14 cellular contexts compared by ENCODE assay signal in genomic region chrX:153672531-153673397, GRCh38. TPM values are rescaled to one million over a fixed set of nuclear protein-coding genes. Genes with fewer than 3 reads are reported as not detected.
DNase-seq lines count a peak whose midpoint lies in the region; ATAC-seq, FAIRE-seq and TF ChIP-seq lines count a peak whose summit lies in the region.
"Had no signal": no experiment of that assay in that cellular context is flagged by ENCODE, and none has a peak within 500 bp of the region (broad histone marks: within the 10 kb centered on the region; RNA-seq: fewer than 3 reads in every experiment).

No MANE protein-coding gene starts in this region.

- H3F3A ChIP-seq in GM23248 (ENCODE audit: insufficient read depth): no peaks in the 10 kb centered on the region

- CTCF ChIA-PET in endothelial cell of umbilical vein (lab: Charles Lee): no interaction called here

- H3K9me3 ChIP-seq in endothelial cell of umbilical vein (replicated peaks; ENCODE audit: control insufficient read depth, insufficient read depth, low read length): no peaks in the 10 kb centered on the region
- H3K9me3 ChIP-seq in GM23248 (ENCODE audit: low read depth): no peaks in the 10 kb centered on the region
- H3K9me3 ChIP-seq: prostate gland had no signal

- H3K4me2 ChIP-seq in endothelial cell of umbilical vein (ENCODE audit: insufficient read depth, low read length) (no peak overlapping the region), GM23248 (ENCODE audit: unreplicated experiment) (no peak overlapping the region)

- POLR2A ChIA-PET in endothelial cell of umbilical vein (lab: Charles Lee): no interaction called here

- WGBS in GM23248 (ENCODE audit: low coverage in 1 of 2, low lambda C conversion rate in 2 of 2, missing lambda C conversion rate in 2 of 2), 2 experiments: 20 to 29% methylated on average over 12 to 48 of the region's 52 CpGs

- H3K4me1 ChIP-seq in endothelial cell of umbilical vein (ENCODE audit: control insufficient read depth, extremely low read depth, insufficient read depth, low read length) (no peaks in the 10 kb centered on the region), GM23248 (ENCODE audit: insufficient read depth) (no peaks in the 10 kb centered on the region)
- H3K4me1 ChIP-seq: prostate gland had no signal

- H3K79me2 ChIP-seq in endothelial cell of umbilical vein (ENCODE audit: control insufficient read depth, insufficient read depth, low read length) (no peaks in the 10 kb centered on the region), GM23248 (ENCODE audit: insufficient read depth) (no peaks in the 10 kb centered on the region)

- H4K20me1 ChIP-seq in endothelial cell of umbilical vein (replicated peaks; ENCODE audit: control insufficient read depth, extremely low read depth, insufficient read depth, low read length) (no peaks in the 10 kb centered on the region), GM23248 (ENCODE audit: insufficient read depth) (no peaks in the 10 kb centered on the region)

- FAIRE-seq in GM12891 (lab: Jason Lieb, UNC) (peak; percentile 5), endothelial cell of umbilical vein (lab: Jason Lieb, UNC) (no peak)

- no peak for TF ChIP-seq EP300 in Ishikawa (IDR thresholded peaks at IDR 0.05; ENCODE audit: borderline replicate concordance)

- H3K36me3 ChIP-seq in endothelial cell of umbilical vein (ENCODE audit: control insufficient read depth in 2 of 2, extremely low read depth in 1 of 2, insufficient read depth in 2 of 2, low read length in 2 of 2): no peaks in the 10 kb centered on the region
- H3K36me3 ChIP-seq in GM23248 (ENCODE audit: low read depth): no peaks in the 10 kb centered on the region
- H3K36me3 ChIP-seq: prostate gland had no signal

- intact Hi-C loops in endothelial cell of umbilical vein (cut with micrococcal nuclease): no loop called here
- intact Hi-C loops in posterior vena cava (cut with DNase I): no loop called here

- H3K9ac ChIP-seq in endothelial cell of umbilical vein (replicated peaks; ENCODE audit: extremely low read depth, insufficient read depth, low read length) (no peak overlapping the region), GM23248 (no peak overlapping the region)

- TF ChIP-seq RAD21 in Ishikawa (IDR thresholded peaks at IDR 0.05; ENCODE audit: low read depth): no peak

- H3K27ac ChIP-seq in endothelial cell of umbilical vein (ENCODE audit: insufficient read depth, low read depth, low read length) (no peak overlapping the region), GM23248 (no peak overlapping the region)
- H3K27ac ChIP-seq: prostate gland had no signal

- no peak for TF ChIP-seq CTCF in endothelial cell of umbilical vein (IDR thresholded peaks at IDR 0.05; ENCODE audit: extremely low read depth in 1 of 2, insufficient read depth in 1 of 2, low read depth in 1 of 2, low read length in 2 of 2)

- DNase-seq in GM12891 (ENCODE audit: insufficient read length, low spot score): no peak
- no peak for DNase-seq in endothelial cell of umbilical vein (ENCODE audit: low read depth, low spot score)
- peak; percentile 75 for DNase-seq in posterior vena cava (ENCODE audit: low spot score)
- DNase-seq in GM23248: no peak
- DNase-seq in HK-2 (ENCODE audit: unreplicated experiment): no peak
- DNase-seq: effector CD8-positive, alpha-beta T cell; foreskin melanocyte; NCI-H1694 treated with DMSO at 0.1 percent for 48 hours; T-helper 1 cell had no signal

- H3K27me3 ChIP-seq in endothelial cell of umbilical vein (ENCODE audit: control insufficient read depth in 2 of 2, insufficient read depth in 2 of 2, low read length in 2 of 2) (peaks cover 5 to 12% of the 10 kb centered on the region in 2 experiments), GM23248 (replicated peaks; ENCODE audit: insufficient read depth) (no peaks in the 10 kb centered on the region)

- H3K9me2 ChIP-seq in GM23248 (ENCODE audit: insufficient read depth): no peaks in the 10 kb centered on the region

- dilution Hi-C loops in endothelial cell of umbilical vein (cut with MboI; ENCODE audit: extremely low pct_ligation_motif_present, low sequenced_read_pairs): no loop called here

- ATAC-seq in HG03520 (IDR thresholded peaks at IDR 0.05; ENCODE audit: unreplicated experiment): no peak

- H3K4me3 ChIP-seq in endothelial cell of umbilical vein (replicated peaks in 1 of 3; ENCODE audit: insufficient read depth in 1 of 3, low read depth in 1 of 3, low read length in 3 of 3) (no peak overlapping the region), GM23248 (no peak overlapping the region)
- H3K4me3 ChIP-seq: prostate gland had no signal

- H3K9me1 ChIP-seq in endothelial cell of umbilical vein (replicated peaks; ENCODE audit: control insufficient read depth, extremely low read depth, insufficient read depth, low read length): no peaks in the 10 kb centered on the region

- BruUV-seq in endothelial cell of umbilical vein (replicated peaks; lab: Mats Ljungman, UMichigan): no TSS peak

- H2AFZ ChIP-seq in endothelial cell of umbilical vein (ENCODE audit: low read depth, low read length): no peak overlapping the region
- no peak overlapping the region for H2AFZ ChIP-seq in GM23248

- in situ Hi-C loops in GM23248 (cut with MboI): loop anchor here (10.0 to 25.0 kb wide), 2 partner anchors 118 to 710 kb away; no protein-coding TSS in a partner anchor

- TF ChIP-seq POLR2A in GM12891 (IDR thresholded peaks at IDR 0.05; ENCODE audit: low read depth, low read length): no peak
- TF ChIP-seq POLR2A in endothelial cell of umbilical vein (IDR thresholded peaks at IDR 0.05; ENCODE audit: low read depth, low read length): no peak

RNA-seq across cellular contexts. Expression of gene PNCK, which starts 0.8 kb away (rescaled TPM):
- polyA plus RNA-seq in GM12891 (2012; ENCODE audit: low read depth, missing spikeins): 2.8 TPM
- total RNA-seq in endothelial cell of umbilical vein: not detected in 2 replicates
- 0.12 and 0.37 TPM in 2 replicates for polyA plus RNA-seq in endothelial cell of umbilical vein
- not detected in 2 replicates for polyA plus RNA-seq in endothelial cell of umbilical vein (2011; cell fraction: cytosol; rRNA removed)
- polyA plus RNA-seq in endothelial cell of umbilical vein (2011; cell fraction: nucleus; rRNA removed): 0.42 and 0.59 TPM in 2 replicates
- polyA plus RNA-seq in endothelial cell of umbilical vein (2012): not detected in 2 replicates
- 1.3 TPM in 1 of 2 replicates, not detected in the other for polyA minus RNA-seq in endothelial cell of umbilical vein
- not detected for polyA minus RNA-seq in endothelial cell of umbilical vein (2011; cell fraction: cytosol; rRNA and poly(A)+ RNA removed)
- not detected in 2 replicates for polyA minus RNA-seq in endothelial cell of umbilical vein (2011; cell fraction: nucleus; rRNA and poly(A)+ RNA removed)
- total RNA-seq in posterior vena cava: 10 to 100 TPM; 41.1 to 58.9 TPM
- not detected in 2 replicates for total RNA-seq in GM23248 (2014; rRNA removed; shearing (Covaris generic))
- not detected in 2 replicates for polyA plus RNA-seq in GM23248 (2016; fragmentation: Nextera tagmentation; extraction: Ambion mirVana)
- total RNA-seq: RPMI7951 had no signal
- polyA plus RNA-seq: CD14-positive monocyte had no signal

RNA-seq across cellular contexts. Expression of gene SLC6A8, which starts 15.0 kb away (rescaled TPM):
- polyA plus RNA-seq in GM12891 (2012; ENCODE audit: low read depth, missing spikeins): 3.0 TPM
- total RNA-seq in endothelial cell of umbilical vein (23.6 and 28.8 TPM in 2 replicates), posterior vena cava (10 to 100 TPM; 33.5 to 42.3 TPM)
- polyA plus RNA-seq in endothelial cell of umbilical vein (22.7 and 22.8 TPM in 2 replicates), GM23248 (2016; fragmentation: Nextera tagmentation; extraction: Ambion mirVana) (1.8 and 1.9 TPM in 2 replicates)
- 14.4 and 18.5 TPM in 2 replicates for polyA plus RNA-seq in endothelial cell of umbilical vein (2011; cell fraction: cytosol; rRNA removed)
- polyA plus RNA-seq in endothelial cell of umbilical vein (2011; cell fraction: nucleus; rRNA removed): 23.1 and 36.6 TPM in 2 replicates
- 23.1 and 25.7 TPM in 2 replicates for polyA plus RNA-seq in endothelial cell of umbilical vein (2012)
- polyA minus RNA-seq in endothelial cell of umbilical vein: 42.5 and 44.1 TPM in 2 replicates
- polyA minus RNA-seq in endothelial cell of umbilical vein (2011; cell fraction: cytosol; rRNA and poly(A)+ RNA removed): 35.0 TPM
- 10.9 and 18.4 TPM in 2 replicates for polyA minus RNA-seq in endothelial cell of umbilical vein (2011; cell fraction: nucleus; rRNA and poly(A)+ RNA removed)
- total RNA-seq in GM23248 (2014; rRNA removed; shearing (Covaris generic)): 11.7 and 12.5 TPM in 2 replicates

RNA-seq across cellular contexts. Expression of gene DUSP9, which starts 25.8 kb away (rescaled TPM):
- polyA plus RNA-seq in GM12891 (2012; ENCODE audit: low read depth, missing spikeins): not detected
- total RNA-seq in endothelial cell of umbilical vein (0.35 TPM in 1 of 2 replicates, not detected in the other), posterior vena cava (not detected)
- polyA plus RNA-seq in endothelial cell of umbilical vein (0.04 and 0.05 TPM in 2 replicates), GM23248 (2016; fragmentation: Nextera tagmentation; extraction: Ambion mirVana) (not detected in 2 replicates)
- polyA plus RNA-seq in endothelial cell of umbilical vein (2011; cell fraction: cytosol; rRNA removed): 0.09 and 0.14 TPM in 2 replicates
- 0.05 TPM in 1 of 2 replicates, not detected in the other for polyA plus RNA-seq in endothelial cell of umbilical vein (2011; cell fraction: nucleus; rRNA removed)
- 0.19 and 0.29 TPM in 2 replicates for polyA plus RNA-seq in endothelial cell of umbilical vein (2012)
- polyA minus RNA-seq in endothelial cell of umbilical vein: 0.19 and 0.74 TPM in 2 replicates
- 22.1 TPM for polyA minus RNA-seq in endothelial cell of umbilical vein (2011; cell fraction: cytosol; rRNA and poly(A)+ RNA removed)
- not detected in 2 replicates for polyA minus RNA-seq in endothelial cell of umbilical vein (2011; cell fraction: nucleus; rRNA and poly(A)+ RNA removed)
- not detected in 2 replicates for total RNA-seq in GM23248 (2014; rRNA removed; shearing (Covaris generic))
- total RNA-seq: RPMI7951 had no signal
- polyA plus RNA-seq: CD14-positive monocyte had no signal

RNA-seq across cellular contexts. Expression of gene BCAP31, which starts 51.4 kb away (rescaled TPM):
- polyA plus RNA-seq in GM12891 (2012; ENCODE audit: low read depth, missing spikeins): 105 TPM
- total RNA-seq in endothelial cell of umbilical vein (198 and 203 TPM in 2 replicates), posterior vena cava (100 to 1,000 TPM; 129 to 133 TPM)
- polyA plus RNA-seq in endothelial cell of umbilical vein (169 and 220 TPM in 2 replicates), GM23248 (2016; fragmentation: Nextera tagmentation; extraction: Ambion mirVana) (317 and 326 TPM in 2 replicates)
- 144 and 159 TPM in 2 replicates for polyA plus RNA-seq in endothelial cell of umbilical vein (2011; cell fraction: cytosol; rRNA removed)
- 102 and 112 TPM in 2 replicates for polyA plus RNA-seq in endothelial cell of umbilical vein (2011; cell fraction: nucleus; rRNA removed)
- 263 and 306 TPM in 2 replicates for polyA plus RNA-seq in endothelial cell of umbilical vein (2012)
- 170 and 176 TPM in 2 replicates for polyA minus RNA-seq in endothelial cell of umbilical vein
- 67.2 TPM for polyA minus RNA-seq in endothelial cell of umbilical vein (2011; cell fraction: cytosol; rRNA and poly(A)+ RNA removed)
- 28.7 and 51.9 TPM in 2 replicates for polyA minus RNA-seq in endothelial cell of umbilical vein (2011; cell fraction: nucleus; rRNA and poly(A)+ RNA removed)
- total RNA-seq in GM23248 (2014; rRNA removed; shearing (Covaris generic)): 180 and 187 TPM in 2 replicates

RNA-seq across cellular contexts. Expression of gene ABCD1, which starts 51.9 kb away (rescaled TPM):
- polyA plus RNA-seq in GM12891 (2012; ENCODE audit: low read depth, missing spikeins): 2.1 TPM
- total RNA-seq in endothelial cell of umbilical vein (12.9 and 14.3 TPM in 2 replicates), posterior vena cava (10 to 100 TPM; 14.7 to 22.6 TPM)
- polyA plus RNA-seq in endothelial cell of umbilical vein (9.1 and 11.3 TPM in 2 replicates), GM23248 (2016; fragmentation: Nextera tagmentation; extraction: Ambion mirVana) (9.5 and 9.8 TPM in 2 replicates)
- 5.3 and 6.9 TPM in 2 replicates for polyA plus RNA-seq in endothelial cell of umbilical vein (2011; cell fraction: cytosol; rRNA removed)
- 12.7 and 14.2 TPM in 2 replicates for polyA plus RNA-seq in endothelial cell of umbilical vein (2011; cell fraction: nucleus; rRNA removed)
- 12.1 and 13.4 TPM in 2 replicates for polyA plus RNA-seq in endothelial cell of umbilical vein (2012)
- 8.7 and 10.7 TPM in 2 replicates for polyA minus RNA-seq in endothelial cell of umbilical vein
- polyA minus RNA-seq in endothelial cell of umbilical vein (2011; cell fraction: cytosol; rRNA and poly(A)+ RNA removed): 21.5 TPM
- polyA minus RNA-seq in endothelial cell of umbilical vein (2011; cell fraction: nucleus; rRNA and poly(A)+ RNA removed): 6.3 and 11.1 TPM in 2 replicates
- 24.4 and 24.9 TPM in 2 replicates for total RNA-seq in GM23248 (2014; rRNA removed; shearing (Covaris generic))

Comparison
In these comparisons a context has a peak if more than half of its experiments do, and no peak if none do; other contexts are left out.
1. RNA of gene PNCK, which starts 0.8 kb away (total RNA-seq): 41.1 to 58.9 TPM in posterior vena cava; not detected in endothelial cell of umbilical vein and not detected in GM23248; every median in the first group is over 10 times any median in the second.